25 cellular contexts compared by ENCODE assay signal in genomic region chr19:18943465-18943864, GRCh38. TPM values are rescaled to one million over a fixed set of nuclear protein-coding genes. Genes with fewer than 3 reads are reported as not detected.
"Had no signal": no experiment of that assay in that cellular context is flagged by ENCODE, and none has a peak within 500 bp of the region (broad histone marks: within the 10 kb centered on the region; RNA-seq: fewer than 3 reads in every experiment).

No MANE protein-coding gene starts in this region.

- DNase-seq: activated CD4-positive, alpha-beta T cell treated with anti-CD3 and anti-CD28 coated beads for 36 hours; activated CD4-positive, CD25-positive, alpha-beta regulatory T cell; activated CD8-positive, alpha-beta memory T cell treated with anti-CD3 and anti-CD28 coated beads, Interleukin-2, amount 10 ng/mL, durations not matched to agents 7 days and 5 days; activated CD8-positive, alpha-beta T cell treated with anti-CD3 and anti-CD28 coated beads, Interleukin-2, amount 10 ng/mL, durations not matched to agents 7 days and 5 days; activated naive CD8-positive, alpha-beta T cell treated with anti-CD3 and anti-CD28 coated beads, Interleukin-2, amount 50 U/mL, for 24 hours; activated T-cell treated with anti-CD3 and anti-CD28 coated beads, Interleukin-2, amount 50 U/mL, for 48 hours; endodermal cell; foreskin fibroblast; head of caudate nucleus; naive thymus-derived CD8-positive, alpha-beta T cell; stimulated activated CD4-positive, alpha-beta T cell treated with anti-CD3 and anti-CD28 coated beads, Interleukin-12 subunit alpha, Interleukin-12 subunit beta, amount 100 ng/mL, for 4 hours; stimulated activated CD4-positive, alpha-beta T cell treated with anti-CD3 and anti-CD28 coated beads, Interleukin-4, amount 100 ng/mL, for 1 hour; trophoblast cell had no signal

- H3K27ac Mint-ChIP-seq: activated CD4-positive, alpha-beta T cell treated with anti-CD3 and anti-CD28 coated beads for 36 hours; activated CD8-positive, alpha-beta memory T cell treated with anti-CD3 and anti-CD28 coated beads, Interleukin-2, amount 10 ng/mL, durations not matched to agents 7 days and 5 days; activated CD8-positive, alpha-beta T cell treated with anti-CD3 and anti-CD28 coated beads, Interleukin-2, amount 10 ng/mL, durations not matched to agents 7 days and 5 days; activated naive CD4-positive, alpha-beta T cell treated with anti-CD3 and anti-CD28 coated beads, Interleukin-2, amount 50 U/mL, for 24 hours; activated naive CD8-positive, alpha-beta T cell treated with anti-CD3 and anti-CD28 coated beads, Interleukin-2, amount 50 U/mL, for 24 hours; activated T-helper 2 cell treated with anti-CD3 and anti-CD28 coated beads, Interferon-gamma antibody, Interleukin-2, Interleukin-4, amounts not matched to agents 10 μg/mL and 5 μg/mL and 100 μg/mL, durations not matched to agents 14 hours and 24 hours and 36 hours; dendritic cell treated with granulocyte-macrophage colony-stimulating factor and Interleukin-4, amounts not matched to agents 40 ng/mL and 50 ng/mL, for 4 days; endodermal cell; memory B cell; stimulated activated naive CD8-positive, alpha-beta T cell treated with anti-CD3 and anti-CD28 coated beads, Interleukin-15, Interleukin-2, amounts not matched to agents 100 ng/mL and 50 ng/mL, for 24 hours had no signal

- H3K36me3 Mint-ChIP-seq: activated CD8-positive, alpha-beta memory T cell treated with anti-CD3 and anti-CD28 coated beads, Interleukin-2, amount 10 ng/mL, durations not matched to agents 7 days and 5 days; activated naive CD4-positive, alpha-beta T cell treated with anti-CD3 and anti-CD28 coated beads, Interleukin-2, amount 50 U/mL, for 24 hours; memory B cell; naive thymus-derived CD8-positive, alpha-beta T cell had no signal

- H3K9me3 Mint-ChIP-seq: activated naive CD4-positive, alpha-beta T cell treated with anti-CD3 and anti-CD28 coated beads, Interleukin-2, amount 50 U/mL, for 24 hours; activated naive CD8-positive, alpha-beta T cell treated with anti-CD3 and anti-CD28 coated beads, Interleukin-2, amount 50 U/mL, for 24 hours; activated T-helper 2 cell treated with anti-CD3 and anti-CD28 coated beads, Interferon-gamma antibody, Interleukin-2, Interleukin-4, amounts not matched to agents 10 μg/mL and 5 μg/mL and 100 μg/mL, durations not matched to agents 14 hours and 24 hours and 36 hours; central memory CD8-positive, alpha-beta T cell; dendritic cell treated with granulocyte-macrophage colony-stimulating factor and Interleukin-4, amounts not matched to agents 40 ng/mL and 50 ng/mL, for 4 days; endodermal cell; memory B cell; naive thymus-derived CD8-positive, alpha-beta T cell; stimulated activated naive CD8-positive, alpha-beta T cell treated with anti-CD3 and anti-CD28 coated beads, Interleukin-15, Interleukin-2, amounts not matched to agents 100 ng/mL and 50 ng/mL, for 24 hours had no signal

- ATAC-seq: activated CD4-positive, alpha-beta T cell treated with anti-CD3 and anti-CD28 coated beads for 36 hours; activated CD8-positive, alpha-beta memory T cell treated with anti-CD3 and anti-CD28 coated beads, Interleukin-2, amount 10 ng/mL, durations not matched to agents 7 days and 5 days; activated CD8-positive, alpha-beta T cell treated with anti-CD3 and anti-CD28 coated beads, Interleukin-2, amount 10 ng/mL, durations not matched to agents 7 days and 5 days; activated naive CD8-positive, alpha-beta T cell treated with anti-CD3 and anti-CD28 coated beads, Interleukin-2, amount 50 U/mL, for 24 hours; esophagus mucosa; naive thymus-derived CD8-positive, alpha-beta T cell; sciatic nerve had no signal

- H3K4me3 Mint-ChIP-seq: activated CD4-positive, alpha-beta T cell treated with anti-CD3 and anti-CD28 coated beads for 36 hours; activated CD8-positive, alpha-beta memory T cell treated with anti-CD3 and anti-CD28 coated beads, Interleukin-2, amount 10 ng/mL, durations not matched to agents 7 days and 5 days; activated CD8-positive, alpha-beta T cell treated with anti-CD3 and anti-CD28 coated beads, Interleukin-2, amount 10 ng/mL, durations not matched to agents 7 days and 5 days; activated naive CD8-positive, alpha-beta T cell treated with anti-CD3 and anti-CD28 coated beads, Interleukin-2, amount 50 U/mL, for 24 hours; central memory CD8-positive, alpha-beta T cell; dendritic cell treated with granulocyte-macrophage colony-stimulating factor and Interleukin-4, amounts not matched to agents 40 ng/mL and 50 ng/mL, for 4 days; endodermal cell; memory B cell; stimulated activated naive CD8-positive, alpha-beta T cell treated with anti-CD3 and anti-CD28 coated beads, Interleukin-15, Interleukin-2, amounts not matched to agents 100 ng/mL and 50 ng/mL, for 24 hours had no signal

- H3K4me3 ChIP-seq: breast epithelium, skin epidermis, thoracic aorta had no signal

- H3K27me3 Mint-ChIP-seq: dendritic cell treated with granulocyte-macrophage colony-stimulating factor and Interleukin-4, amounts not matched to agents 40 ng/mL and 50 ng/mL, for 4 days had no signal

- H3K27me3 ChIP-seq: breast epithelium had no signal

- H3K36me3 ChIP-seq: breast epithelium, thoracic aorta had no signal

- H3K9me3 ChIP-seq: breast epithelium, thoracic aorta had no signal

- H3K27ac ChIP-seq: breast epithelium, skin epidermis, thoracic aorta had no signal

RNA-seq across cellular contexts. Expression of gene HOMER3, which starts 2.4 kb away (rescaled TPM):
- total RNA-seq: activated CD8-positive, alpha-beta T cell treated with anti-CD3 and anti-CD28 coated beads, Interleukin-2, amount 10 ng/mL, durations not matched to agents 7 days and 5 days had no signal
- polyA plus RNA-seq: naive thymus-derived CD8-positive, alpha-beta T cell had no signal

RNA-seq across cellular contexts. Expression of gene CERS1, which starts 47.5 kb away (rescaled TPM):
- total RNA-seq: activated CD8-positive, alpha-beta memory T cell treated with anti-CD3 and anti-CD28 coated beads, Interleukin-2, amount 10 ng/mL, durations not matched to agents 7 days and 5 days; activated CD8-positive, alpha-beta T cell treated with anti-CD3 and anti-CD28 coated beads, Interleukin-2, amount 10 ng/mL, durations not matched to agents 7 days and 5 days; esophagus mucosa; naive thymus-derived CD8-positive, alpha-beta T cell; subcutaneous adipose tissue had no signal
- polyA plus RNA-seq: naive thymus-derived CD8-positive, alpha-beta T cell had no signal
